17 cellular contexts compared by ENCODE assay signal in the genomic region with DNA sequence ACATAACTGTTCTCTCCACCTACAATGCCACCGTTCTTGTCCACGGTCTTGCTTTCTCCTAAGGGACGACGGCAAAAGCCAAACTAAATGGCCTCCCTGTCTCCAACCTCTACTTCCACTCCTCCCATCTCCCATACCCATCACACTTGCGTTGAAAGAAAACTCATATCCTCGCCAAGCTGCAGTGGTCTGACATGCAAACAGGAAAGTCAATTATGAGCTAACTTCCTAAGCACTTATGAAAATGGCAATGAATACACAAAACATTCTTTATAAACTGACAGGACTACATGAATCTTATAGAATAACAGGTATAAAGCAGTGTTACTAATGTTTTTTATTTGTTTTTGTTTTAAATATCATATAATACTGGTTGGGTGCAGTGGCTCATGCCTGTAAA. TPM values are rescaled to one million over a fixed set of nuclear protein-coding genes. Genes with fewer than 3 reads are reported as not detected.
DNase-seq lines count a peak whose midpoint lies in the region; ATAC-seq and TF ChIP-seq lines count a peak whose summit lies in the region.
"Had no signal": no experiment of that assay in that cellular context is flagged by ENCODE, and none has a peak within 500 bp of the region (broad histone marks: within the 10 kb centered on the region; RNA-seq: fewer than 3 reads in every experiment).

No MANE protein-coding gene starts in this region.

- intact Hi-C loops in lower leg skin (cut with DNase I; ENCODE audit: low total_unique reads), result no loop called here

- peaks cover 1% of the 10 kb centered on the region for H3K4me1 Mint-ChIP-seq in activated naive CD8-positive, alpha-beta T cell treated with anti-CD3 and anti-CD28 coated beads, Interleukin-2, amount 10 ng/mL, durations not matched to agents 7 days and 5 days
- peaks cover 2% of the 10 kb centered on the region for H3K4me1 Mint-ChIP-seq in activated naive CD8-positive, alpha-beta T cell treated with anti-CD3 and anti-CD28 coated beads for 36 hours
- H3K4me1 Mint-ChIP-seq in activated T-helper 17 cell treated with anti-CD3 and anti-CD28 coated beads, Interleukin-2, amount 50 U/mL, for 72 hours, result no peaks in the 10 kb centered on the region

- peak overlapping the region; percentile 1 for H3K27ac Mint-ChIP-seq in activated naive CD8-positive, alpha-beta T cell treated with anti-CD3 and anti-CD28 coated beads, Interleukin-2, amount 10 ng/mL, durations not matched to agents 7 days and 5 days
- no peak overlapping the region for H3K27ac Mint-ChIP-seq in activated naive CD8-positive, alpha-beta T cell treated with anti-CD3 and anti-CD28 coated beads for 36 hours
- H3K27ac Mint-ChIP-seq in activated T-helper 17 cell treated with anti-CD3 and anti-CD28 coated beads, Interleukin-2, amount 50 U/mL, for 72 hours, result peak overlapping the region; percentile 49
- H3K27ac Mint-ChIP-seq: CD8-positive, alpha-beta T cell had no signal

- ATAC-seq in activated naive CD8-positive, alpha-beta T cell treated with anti-CD3 and anti-CD28 coated beads, Interleukin-2, amount 10 ng/mL, durations not matched to agents 7 days and 5 days (ENCODE audit: low read depth), result no peak
- no peak for ATAC-seq in activated T-helper 17 cell treated with anti-CD3 and anti-CD28 coated beads, Interleukin-2, amount 50 U/mL, for 72 hours (replicated peaks)
- ATAC-seq: CD8-positive, alpha-beta T cell; GM12878 had no signal

- no peaks in the 10 kb centered on the region for H3K9me3 Mint-ChIP-seq in activated naive CD8-positive, alpha-beta T cell treated with anti-CD3 and anti-CD28 coated beads, Interleukin-2, amount 10 ng/mL, durations not matched to agents 7 days and 5 days
- H3K9me3 Mint-ChIP-seq in activated naive CD8-positive, alpha-beta T cell treated with anti-CD3 and anti-CD28 coated beads for 36 hours, result no peaks in the 10 kb centered on the region
- H3K9me3 Mint-ChIP-seq in activated T-helper 17 cell treated with anti-CD3 and anti-CD28 coated beads, Interleukin-2, amount 50 U/mL, for 72 hours, result no peaks in the 10 kb centered on the region
- H3K9me3 Mint-ChIP-seq: CD8-positive, alpha-beta T cell had no signal

- TF ChIP-seq CTCF in lower leg skin (IDR thresholded peaks at IDR 0.05), result no peak

- TF ChIP-seq POLR2A in lower leg skin (IDR thresholded peaks at IDR 0.05), result no peak

- no peak overlapping the region for H3K4me3 Mint-ChIP-seq in activated naive CD8-positive, alpha-beta T cell treated with anti-CD3 and anti-CD28 coated beads, Interleukin-2, amount 10 ng/mL, durations not matched to agents 7 days and 5 days
- no peak overlapping the region for H3K4me3 Mint-ChIP-seq in activated naive CD8-positive, alpha-beta T cell treated with anti-CD3 and anti-CD28 coated beads for 36 hours
- H3K4me3 Mint-ChIP-seq in activated T-helper 17 cell treated with anti-CD3 and anti-CD28 coated beads, Interleukin-2, amount 50 U/mL, for 72 hours, result no peak overlapping the region
- H3K4me3 Mint-ChIP-seq: CD8-positive, alpha-beta T cell had no signal

- no peaks in the 10 kb centered on the region for H3K27me3 Mint-ChIP-seq in activated naive CD8-positive, alpha-beta T cell treated with anti-CD3 and anti-CD28 coated beads, Interleukin-2, amount 10 ng/mL, durations not matched to agents 7 days and 5 days
- H3K27me3 Mint-ChIP-seq in activated naive CD8-positive, alpha-beta T cell treated with anti-CD3 and anti-CD28 coated beads for 36 hours, result no peaks in the 10 kb centered on the region
- no peaks in the 10 kb centered on the region for H3K27me3 Mint-ChIP-seq in activated T-helper 17 cell treated with anti-CD3 and anti-CD28 coated beads, Interleukin-2, amount 50 U/mL, for 72 hours

- POLR2A ChIA-PET in activated naive CD8-positive, alpha-beta T cell treated with anti-CD3 and anti-CD28 coated beads, Interleukin-2, amount 10 ng/mL, durations not matched to agents 7 days and 5 days (lab: Charles Lee), result no interaction called here

- no peak for DNase-seq in activated naive CD8-positive, alpha-beta T cell treated with anti-CD3 and anti-CD28 coated beads, Interleukin-2, amount 10 ng/mL, durations not matched to agents 7 days and 5 days
- no peak for DNase-seq in activated naive CD8-positive, alpha-beta T cell treated with anti-CD3 and anti-CD28 coated beads for 36 hours
- DNase-seq in lung microvascular endothelial cell (ENCODE audit: low read depth in 2 of 2), result peak; percentile 82 to 88
- peak; percentile 29 for DNase-seq in pulmonary artery endothelial cell (ENCODE audit: low read depth, low spot score)
- DNase-seq in activated CD8-positive, alpha-beta memory T cell treated with anti-CD3 and anti-CD28 coated beads, Interleukin-2, amount 50 U/mL, for 48 hours, result no peak
- DNase-seq in C1 segment of cervical spinal cord (lab: John Stamatoyannopoulos, UW), result no peak
- DNase-seq in lower leg skin (ENCODE audit: low spot score in 2 of 2), result no peak
- DNase-seq: 8988T; CD8-positive, alpha-beta T cell; DMS 273 treated with DMSO at 0.1 percent for 48 hours; DMS53; DND-41; EL; HCEC 1CT had no signal

- 84 to 91% methylated on average over 6 of the region's 6 CpGs for WGBS in lower leg skin, 2 donors

- no peak overlapping the region for H3K4me3 ChIP-seq in lower leg skin (ENCODE audit: low read depth, poor library complexity, severe bottlenecking)
- H3K4me3 ChIP-seq: BLaER1, GM12878 had no signal

- peaks cover 5% of the 10 kb centered on the region for H3K36me3 Mint-ChIP-seq in activated naive CD8-positive, alpha-beta T cell treated with anti-CD3 and anti-CD28 coated beads, Interleukin-2, amount 10 ng/mL, durations not matched to agents 7 days and 5 days
- H3K36me3 Mint-ChIP-seq in activated naive CD8-positive, alpha-beta T cell treated with anti-CD3 and anti-CD28 coated beads for 36 hours, result peaks cover 8% of the 10 kb centered on the region
- H3K36me3 Mint-ChIP-seq in activated T-helper 17 cell treated with anti-CD3 and anti-CD28 coated beads, Interleukin-2, amount 50 U/mL, for 72 hours (ENCODE audit: low read depth), result peaks cover 9% of the 10 kb centered on the region

RNA-seq across cellular contexts. Expression of a gene that starts 46.4 kb away (rescaled TPM):
- total RNA-seq in activated naive CD8-positive, alpha-beta T cell treated with anti-CD3 and anti-CD28 coated beads, Interleukin-2, amount 10 ng/mL, durations not matched to agents 7 days and 5 days, result 1 to 10 TPM; 4.0 to 4.5 TPM
- 1 to 10 TPM; 3.7 to 3.8 TPM for total RNA-seq in activated naive CD8-positive, alpha-beta T cell treated with anti-CD3 and anti-CD28 coated beads for 36 hours
- total RNA-seq in activated T-helper 17 cell treated with anti-CD3 and anti-CD28 coated beads, Interleukin-2, amount 50 U/mL, for 72 hours, result 1 to 10 TPM; 2.0 to 2.9 TPM
- total RNA-seq in lung microvascular endothelial cell, result 0.87 and 5.4 TPM in 2 replicates
- 1.1 and 8.9 TPM in 2 replicates for total RNA-seq in pulmonary artery endothelial cell
- 1 to 10 TPM; 3.7 to 5.3 (median 4.1) TPM for total RNA-seq in lower leg skin

Comparison
In these comparisons a context has a peak if more than half of its experiments do, and no peak if none do; other contexts are left out.
1. DNase-seq: peak in lung microvascular endothelial cell (2 of 2) and pulmonary artery endothelial cell (single experiment); none in activated naive CD8-positive, alpha-beta T cell treated with anti-CD3 and anti-CD28 coated beads, Interleukin-2, amount 10 ng/mL, durations not matched to agents 7 days and 5 days (single experiment), activated naive CD8-positive, alpha-beta T cell treated with anti-CD3 and anti-CD28 coated beads for 36 hours (single experiment), activated CD8-positive, alpha-beta memory T cell treated with anti-CD3 and anti-CD28 coated beads, Interleukin-2, amount 50 U/mL, for 48 hours (single experiment), C1 segment of cervical spinal cord (0 of 14) and lower leg skin (0 of 2).